Comparison of ENCODE assay signal across 1 cellular context in genomic region chr20:45863543-45864470, GRCh38.
TF ChIP-seq lines count a peak whose summit lies in the region.

No MANE protein-coding gene starts in this region.

TF ChIP-seq in HepG2, 621 proteins besides CTCF, POLR2A, EP300 and RAD21 (continued from another document and continues in another):
- no peak for TF ChIP-seq ATRX (CRISPR knock-in tag; IDR thresholded peaks at IDR 0.05; ENCODE audit: borderline replicate concordance)
- 0 out of 2 replicates have a peak, but pooled peaks have one; percentile 41 for TF ChIP-seq ZNF713 (CRISPR knock-in tag; IDR thresholded peaks at IDR 0.05)
- TF ChIP-seq STAG1 (CRISPR knock-in tag; IDR thresholded peaks at IDR 0.05) = no peak
- TF ChIP-seq ZNF563 (CRISPR knock-in tag; IDR thresholded peaks at IDR 0.05) = 0 out of 2 replicates have a peak, but pooled peaks have one; percentile 63
- no peak for TF ChIP-seq JUND (CRISPR knock-in tag; IDR thresholded peaks at IDR 0.05)
- TF ChIP-seq CHCHD3 (CRISPR knock-in tag; IDR thresholded peaks at IDR 0.05) = no peak
- TF ChIP-seq EZH2 (conservative IDR thresholded peaks at IDR 0.05; ENCODE audit: low read depth, low read length) = no peak
- 0 out of 2 replicates have a peak, but pooled peaks have one; percentile 73 for TF ChIP-seq ZNF441 (CRISPR knock-in tag; IDR thresholded peaks at IDR 0.05; ENCODE audit: borderline replicate concordance)
- no peak for TF ChIP-seq ZSCAN20 (CRISPR knock-in tag; IDR thresholded peaks at IDR 0.05; ENCODE audit: borderline replicate concordance)
- TF ChIP-seq PAWR (CRISPR knock-in tag; IDR thresholded peaks at IDR 0.05; ENCODE audit: borderline replicate concordance) = no peak
- TF ChIP-seq FOXO1 (CRISPR knock-in tag; IDR thresholded peaks at IDR 0.05) = peak; percentile 94
- TF ChIP-seq ZNF609 (CRISPR knock-in tag; IDR thresholded peaks at IDR 0.05; ENCODE audit: borderline replicate concordance) = peak; percentile 66; the same call in 1 of the 2 replicates
- TF ChIP-seq, protein P1, sequence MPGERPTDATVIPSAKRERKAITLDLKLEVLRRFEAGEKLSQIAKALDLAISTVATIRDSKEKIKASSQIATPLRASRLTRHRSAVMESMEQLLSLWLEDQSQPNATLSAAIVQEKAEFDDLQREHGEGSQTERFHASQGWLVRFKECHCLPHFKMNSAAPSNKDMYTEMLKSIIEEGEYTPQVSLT (CRISPR knock-in tag; IDR thresholded peaks at IDR 0.05; ENCODE audit: borderline replicate concordance, low read depth) = no peak
- TF ChIP-seq ZNF552 (CRISPR knock-in tag; IDR thresholded peaks at IDR 0.05; ENCODE audit: borderline replicate concordance) = 0 out of 2 replicates have a peak, but pooled peaks have one; percentile 31
- no peak for TF ChIP-seq SALL2 (CRISPR knock-in tag; IDR thresholded peaks at IDR 0.05)
- no peak for TF ChIP-seq ZNF160 (CRISPR knock-in tag; IDR thresholded peaks at IDR 0.05)
- TF ChIP-seq IKZF1 (IDR thresholded peaks at IDR 0.05) = no peak
- TF ChIP-seq, protein P2, sequence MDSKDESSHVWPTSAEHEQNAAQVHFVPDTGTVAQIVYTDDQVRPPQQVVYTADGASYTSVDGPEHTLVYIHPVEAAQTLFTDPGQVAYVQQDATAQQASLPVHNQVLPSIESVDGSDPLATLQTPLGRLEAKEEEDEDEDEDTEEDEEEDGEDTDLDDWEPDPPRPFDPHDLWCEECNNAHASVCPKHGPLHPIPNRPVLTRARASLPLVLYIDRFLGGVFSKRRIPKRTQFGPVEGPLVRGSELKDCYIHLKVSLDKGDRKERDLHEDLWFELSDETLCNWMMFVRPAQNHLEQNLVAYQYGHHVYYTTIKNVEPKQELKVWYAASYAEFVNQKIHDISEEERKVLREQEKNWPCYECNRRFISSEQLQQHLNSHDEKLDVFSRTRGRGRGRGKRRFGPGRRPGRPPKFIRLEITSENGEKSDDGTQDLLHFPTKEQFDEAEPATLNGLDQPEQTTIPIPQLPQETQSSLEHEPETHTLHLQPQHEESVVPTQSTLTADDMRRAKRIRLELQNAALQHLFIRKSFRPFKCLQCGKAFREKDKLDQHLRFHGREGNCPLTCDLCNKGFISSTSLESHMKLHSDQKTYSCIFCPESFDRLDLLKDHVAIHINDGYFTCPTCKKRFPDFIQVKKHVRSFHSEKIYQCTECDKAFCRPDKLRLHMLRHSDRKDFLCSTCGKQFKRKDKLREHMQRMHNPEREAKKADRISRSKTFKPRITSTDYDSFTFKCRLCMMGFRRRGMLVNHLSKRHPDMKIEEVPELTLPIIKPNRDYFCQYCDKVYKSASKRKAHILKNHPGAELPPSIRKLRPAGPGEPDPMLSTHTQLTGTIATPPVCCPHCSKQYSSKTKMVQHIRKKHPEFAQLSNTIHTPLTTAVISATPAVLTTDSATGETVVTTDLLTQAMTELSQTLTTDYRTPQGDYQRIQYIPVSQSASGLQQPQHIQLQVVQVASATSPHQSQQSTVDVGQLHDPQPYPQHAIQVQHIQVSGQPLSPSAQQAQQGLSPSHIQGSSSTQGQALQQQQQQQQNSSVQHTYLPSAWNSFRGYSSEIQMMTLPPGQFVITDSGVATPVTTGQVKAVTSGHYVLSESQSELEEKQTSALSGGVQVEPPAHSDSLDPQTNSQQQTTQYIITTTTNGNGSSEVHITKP (CRISPR knock-in tag; IDR thresholded peaks at IDR 0.05; ENCODE audit: low read depth) = 0 out of 2 replicates have a peak, but pooled peaks have one; percentile 29
- no peak for TF ChIP-seq PHF8 (CRISPR knock-in tag; IDR thresholded peaks at IDR 0.05)
- TF ChIP-seq MLLT10 (CRISPR knock-in tag; IDR thresholded peaks at IDR 0.05) = no peak
- TF ChIP-seq ZNF207 (IDR thresholded peaks at IDR 0.05; ENCODE audit: borderline replicate concordance) = no peak
- peak; percentile 83 for TF ChIP-seq SAP130 (CRISPR knock-in tag; IDR thresholded peaks at IDR 0.05; ENCODE audit: low read depth)
- no peak for TF ChIP-seq TEF (CRISPR knock-in tag; IDR thresholded peaks at IDR 0.05)
- no peak for TF ChIP-seq MTA3 (CRISPR knock-in tag; IDR thresholded peaks at IDR 0.05)
- peak; percentile 77; the same call in 1 of the 2 replicates for TF ChIP-seq THAP7 (CRISPR knock-in tag; IDR thresholded peaks at IDR 0.05)
- TF ChIP-seq, protein P3, sequence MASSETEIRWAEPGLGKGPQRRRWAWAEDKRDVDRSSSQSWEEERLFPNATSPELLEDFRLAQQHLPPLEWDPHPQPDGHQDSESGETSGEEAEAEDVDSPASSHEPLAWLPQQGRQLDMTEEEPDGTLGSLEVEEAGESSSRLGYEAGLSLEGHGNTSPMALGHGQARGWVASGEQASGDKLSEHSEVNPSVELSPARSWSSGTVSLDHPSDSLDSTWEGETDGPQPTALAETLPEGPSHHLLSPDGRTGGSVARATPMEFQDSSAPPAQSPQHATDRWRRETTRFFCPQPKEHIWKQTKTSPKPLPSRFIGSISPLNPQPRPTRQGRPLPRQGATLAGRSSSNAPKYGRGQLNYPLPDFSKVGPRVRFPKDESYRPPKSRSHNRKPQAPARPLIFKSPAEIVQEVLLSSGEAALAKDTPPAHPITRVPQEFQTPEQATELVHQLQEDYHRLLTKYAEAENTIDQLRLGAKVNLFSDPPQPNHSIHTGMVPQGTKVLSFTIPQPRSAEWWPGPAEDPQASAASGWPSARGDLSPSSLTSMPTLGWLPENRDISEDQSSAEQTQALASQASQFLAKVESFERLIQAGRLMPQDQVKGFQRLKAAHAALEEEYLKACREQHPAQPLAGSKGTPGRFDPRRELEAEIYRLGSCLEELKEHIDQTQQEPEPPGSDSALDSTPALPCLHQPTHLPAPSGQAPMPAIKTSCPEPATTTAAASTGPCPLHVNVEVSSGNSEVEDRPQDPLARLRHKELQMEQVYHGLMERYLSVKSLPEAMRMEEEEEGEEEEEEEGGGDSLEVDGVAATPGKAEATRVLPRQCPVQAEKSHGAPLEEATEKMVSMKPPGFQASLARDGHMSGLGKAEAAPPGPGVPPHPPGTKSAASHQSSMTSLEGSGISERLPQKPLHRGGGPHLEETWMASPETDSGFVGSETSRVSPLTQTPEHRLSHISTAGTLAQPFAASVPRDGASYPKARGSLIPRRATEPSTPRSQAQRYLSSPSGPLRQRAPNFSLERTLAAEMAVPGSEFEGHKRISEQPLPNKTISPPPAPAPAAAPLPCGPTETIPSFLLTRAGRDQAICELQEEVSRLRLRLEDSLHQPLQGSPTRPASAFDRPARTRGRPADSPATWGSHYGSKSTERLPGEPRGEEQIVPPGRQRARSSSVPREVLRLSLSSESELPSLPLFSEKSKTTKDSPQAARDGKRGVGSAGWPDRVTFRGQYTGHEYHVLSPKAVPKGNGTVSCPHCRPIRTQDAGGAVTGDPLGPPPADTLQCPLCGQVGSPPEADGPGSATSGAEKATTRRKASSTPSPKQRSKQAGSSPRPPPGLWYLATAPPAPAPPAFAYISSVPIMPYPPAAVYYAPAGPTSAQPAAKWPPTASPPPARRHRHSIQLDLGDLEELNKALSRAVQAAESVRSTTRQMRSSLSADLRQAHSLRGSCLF (CRISPR knock-in tag; IDR thresholded peaks at IDR 0.05; ENCODE audit: borderline replicate concordance) = no peak
- TF ChIP-seq ZBTB7B (CRISPR knock-in tag; IDR thresholded peaks at IDR 0.05) = no peak; the same call in 1 of the 2 replicates
- no peak for TF ChIP-seq NR2F2 (IDR thresholded peaks at IDR 0.05; ENCODE audit: borderline replicate concordance, low read depth)
- TF ChIP-seq ZNF607 (CRISPR knock-in tag; IDR thresholded peaks at IDR 0.05; ENCODE audit: borderline replicate concordance) = no peak
- TF ChIP-seq, protein P4, sequence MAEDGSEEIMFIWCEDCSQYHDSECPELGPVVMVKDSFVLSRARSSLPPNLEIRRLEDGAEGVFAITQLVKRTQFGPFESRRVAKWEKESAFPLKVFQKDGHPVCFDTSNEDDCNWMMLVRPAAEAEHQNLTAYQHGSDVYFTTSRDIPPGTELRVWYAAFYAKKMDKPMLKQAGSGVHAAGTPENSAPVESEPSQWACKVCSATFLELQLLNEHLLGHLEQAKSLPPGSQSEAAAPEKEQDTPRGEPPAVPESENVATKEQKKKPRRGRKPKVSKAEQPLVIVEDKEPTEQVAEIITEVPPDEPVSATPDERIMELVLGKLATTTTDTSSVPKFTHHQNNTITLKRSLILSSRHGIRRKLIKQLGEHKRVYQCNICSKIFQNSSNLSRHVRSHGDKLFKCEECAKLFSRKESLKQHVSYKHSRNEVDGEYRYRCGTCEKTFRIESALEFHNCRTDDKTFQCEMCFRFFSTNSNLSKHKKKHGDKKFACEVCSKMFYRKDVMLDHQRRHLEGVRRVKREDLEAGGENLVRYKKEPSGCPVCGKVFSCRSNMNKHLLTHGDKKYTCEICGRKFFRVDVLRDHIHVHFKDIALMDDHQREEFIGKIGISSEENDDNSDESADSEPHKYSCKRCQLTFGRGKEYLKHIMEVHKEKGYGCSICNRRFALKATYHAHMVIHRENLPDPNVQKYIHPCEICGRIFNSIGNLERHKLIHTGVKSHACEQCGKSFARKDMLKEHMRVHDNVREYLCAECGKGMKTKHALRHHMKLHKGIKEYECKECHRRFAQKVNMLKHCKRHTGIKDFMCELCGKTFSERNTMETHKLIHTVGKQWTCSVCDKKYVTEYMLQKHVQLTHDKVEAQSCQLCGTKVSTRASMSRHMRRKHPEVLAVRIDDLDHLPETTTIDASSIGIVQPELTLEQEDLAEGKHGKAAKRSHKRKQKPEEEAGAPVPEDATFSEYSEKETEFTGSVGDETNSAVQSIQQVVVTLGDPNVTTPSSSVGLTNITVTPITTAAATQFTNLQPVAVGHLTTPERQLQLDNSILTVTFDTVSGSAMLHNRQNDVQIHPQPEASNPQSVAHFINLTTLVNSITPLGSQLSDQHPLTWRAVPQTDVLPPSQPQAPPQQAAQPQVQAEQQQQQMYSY (CRISPR knock-in tag; IDR thresholded peaks at IDR 0.05) = no peak
- TF ChIP-seq MXD4 (CRISPR knock-in tag; IDR thresholded peaks at IDR 0.05) = peak; percentile 60
- TF ChIP-seq U2AF2 (IDR thresholded peaks at IDR 0.05; ENCODE audit: low read depth, low read length) = no peak
- 0 out of 2 replicates have a peak, but pooled peaks have one; percentile 63 for TF ChIP-seq TRAFD1 (CRISPR knock-in tag; IDR thresholded peaks at IDR 0.05; ENCODE audit: borderline replicate concordance)
- no peak for TF ChIP-seq HDAC6 (IDR thresholded peaks at IDR 0.05; ENCODE audit: low read depth, low read length)
- no peak for TF ChIP-seq ZUFSP (CRISPR knock-in tag; IDR thresholded peaks at IDR 0.05; ENCODE audit: borderline replicate concordance)
- no peak for TF ChIP-seq MZF1 (CRISPR knock-in tag; IDR thresholded peaks at IDR 0.05; ENCODE audit: borderline replicate concordance)
